In genomic region chr20:61923371-61924166, GRCh38 we compare ENCODE assay signal across 1 cellular context.
TF ChIP-seq lines count a peak whose summit lies in the region.

No MANE protein-coding gene starts in this region.

TF ChIP-seq in HepG2, 621 proteins besides CTCF, POLR2A, EP300 and RAD21 (continued from another document):
- TF ChIP-seq ZBTB40 (IDR thresholded peaks at IDR 0.05) (no peak), ZBTB40 (CRISPR knock-in tag; IDR thresholded peaks at IDR 0.05) (0 out of 2 replicates have a peak, but pooled peaks have one; percentile 20), CAMTA2 (CRISPR knock-in tag; IDR thresholded peaks at IDR 0.05; ENCODE audit: borderline replicate concordance) (no peak), DZIP1 (CRISPR knock-in tag; IDR thresholded peaks at IDR 0.05) (0 out of 2 replicates have a peak, but pooled peaks have one; percentile 30), NRL (CRISPR knock-in tag; IDR thresholded peaks at IDR 0.05; ENCODE audit: borderline replicate concordance) (0 out of 2 replicates have a peak, but pooled peaks have one; percentile 37), ZNF468 (CRISPR knock-in tag; IDR thresholded peaks at IDR 0.05) (no peak), ZNF530 (CRISPR knock-in tag; IDR thresholded peaks at IDR 0.05; ENCODE audit: low read depth) (no peak), MAFG (CRISPR knock-in tag; IDR thresholded peaks at IDR 0.05) (0 out of 2 replicates have a peak, but pooled peaks have one; percentile 34), ZNF713 (CRISPR knock-in tag; IDR thresholded peaks at IDR 0.05) (no peak)
